In genomic region chr3:187748050-187748481, GRCh38 we compare ENCODE assay signal across 1 cellular context.
TF ChIP-seq lines count a peak whose summit lies in the region.

No MANE protein-coding gene starts in this region.

TF ChIP-seq in HepG2, 621 proteins besides CTCF, POLR2A, EP300 and RAD21 (continued from another document and continues in another):
- TF ChIP-seq ATF2 (CRISPR knock-in tag; IDR thresholded peaks at IDR 0.05), result peak; percentile 39; the same call in 1 of the 2 replicates
- peak; percentile 82 for TF ChIP-seq XRCC5 (optimal IDR thresholded peaks at IDR 0.05; ENCODE audit: low read length)
- 0 out of 2 replicates have a peak, but pooled peaks have one; percentile 16 for TF ChIP-seq ZGPAT (CRISPR knock-in tag; IDR thresholded peaks at IDR 0.05)
- TF ChIP-seq SMC3 (IDR thresholded peaks at IDR 0.05; ENCODE audit: low read length), result peak; percentile 91
- TF ChIP-seq SIX1 (CRISPR knock-in tag; IDR thresholded peaks at IDR 0.05; ENCODE audit: borderline replicate concordance), result no peak
- TF ChIP-seq ISL2 (CRISPR knock-in tag; IDR thresholded peaks at IDR 0.05), result peak; percentile 65
- no peak for TF ChIP-seq CREB3 (CRISPR knock-in tag; IDR thresholded peaks at IDR 0.05)
- TF ChIP-seq IRF2 (CRISPR knock-in tag; IDR thresholded peaks at IDR 0.05), result peak; percentile 90
- no peak for TF ChIP-seq HDAC6 (IDR thresholded peaks at IDR 0.05; ENCODE audit: low read depth, low read length)
- TF ChIP-seq GATAD1 (CRISPR knock-in tag; IDR thresholded peaks at IDR 0.05), result 0 out of 2 replicates have a peak, but pooled peaks have one; percentile 32
- no peak for TF ChIP-seq RFX3 (CRISPR knock-in tag; IDR thresholded peaks at IDR 0.05)
- no peak for TF ChIP-seq RBM39 (IDR thresholded peaks at IDR 0.05; ENCODE audit: low read depth, low read length, poor library complexity, severe bottlenecking)
- no peak for TF ChIP-seq ZNF44 (CRISPR knock-in tag; IDR thresholded peaks at IDR 0.05)
- no peak for TF ChIP-seq NR1H2 (CRISPR knock-in tag; IDR thresholded peaks at IDR 0.05; ENCODE audit: borderline replicate concordance, low read depth)
- no peak for TF ChIP-seq ZNF251 (CRISPR knock-in tag; IDR thresholded peaks at IDR 0.05)
- TF ChIP-seq ZSCAN9 (CRISPR knock-in tag; IDR thresholded peaks at IDR 0.05; ENCODE audit: borderline replicate concordance), result 0 out of 2 replicates have a peak, but pooled peaks have one; percentile 34
- TF ChIP-seq MNT (IDR thresholded peaks at IDR 0.05), result no peak
- TF ChIP-seq SP2 (CRISPR knock-in tag; IDR thresholded peaks at IDR 0.05), result no peak
- no peak for TF ChIP-seq PCBP1 (IDR thresholded peaks at IDR 0.05; ENCODE audit: borderline replicate concordance, low read depth, low read length)
- no peak for TF ChIP-seq ZNF569 (CRISPR knock-in tag; IDR thresholded peaks at IDR 0.05; ENCODE audit: borderline replicate concordance)
- no peak for TF ChIP-seq ZNF333 (CRISPR knock-in tag; IDR thresholded peaks at IDR 0.05; ENCODE audit: borderline replicate concordance)
- TF ChIP-seq ZNF468 (CRISPR knock-in tag; IDR thresholded peaks at IDR 0.05), result no peak
- peak; percentile 76 for TF ChIP-seq PATZ1 (CRISPR knock-in tag; IDR thresholded peaks at IDR 0.05)
- no peak for TF ChIP-seq ELF4 (CRISPR knock-in tag; IDR thresholded peaks at IDR 0.05; ENCODE audit: borderline replicate concordance)
- no peak for TF ChIP-seq RFX5 (IDR thresholded peaks at IDR 0.05; ENCODE audit: low read depth, low read length)
- no peak for TF ChIP-seq NFKBIZ (CRISPR knock-in tag; IDR thresholded peaks at IDR 0.05)
- TF ChIP-seq ZNF136 (CRISPR knock-in tag; IDR thresholded peaks at IDR 0.05; ENCODE audit: low read depth), result no peak
- no peak for TF ChIP-seq MLXIP (CRISPR knock-in tag; IDR thresholded peaks at IDR 0.05; ENCODE audit: borderline replicate concordance)
- TF ChIP-seq HNRNPLL (IDR thresholded peaks at IDR 0.05; ENCODE audit: low read depth, low read length, poor library complexity, severe bottlenecking), result no peak
- TF ChIP-seq MAFF (IDR thresholded peaks at IDR 0.05; ENCODE audit: low read depth, low read length), result no peak
- TF ChIP-seq NFIB (CRISPR knock-in tag; IDR thresholded peaks at IDR 0.05; ENCODE audit: borderline replicate concordance), result no peak
- TF ChIP-seq ZMYM4 (CRISPR knock-in tag; IDR thresholded peaks at IDR 0.05), result peak; percentile 85
- TF ChIP-seq MED13 (CRISPR knock-in tag; IDR thresholded peaks at IDR 0.05), result no peak
- no peak for TF ChIP-seq KAT7 (CRISPR knock-in tag; IDR thresholded peaks at IDR 0.05; ENCODE audit: borderline replicate concordance)
- peak; percentile 21; the same call in 1 of the 2 replicates for TF ChIP-seq BCL3 (CRISPR knock-in tag; IDR thresholded peaks at IDR 0.05)
- 0 out of 2 replicates have a peak, but pooled peaks have one; percentile 22 for TF ChIP-seq ZNF614 (CRISPR knock-in tag; IDR thresholded peaks at IDR 0.05; ENCODE audit: borderline replicate concordance)
- TF ChIP-seq ZNF616 (CRISPR knock-in tag; IDR thresholded peaks at IDR 0.05; ENCODE audit: low read depth), result no peak
- no peak for TF ChIP-seq CC2D1A (CRISPR knock-in tag; IDR thresholded peaks at IDR 0.05)
- no peak for TF ChIP-seq ZBTB14 (CRISPR knock-in tag; IDR thresholded peaks at IDR 0.05)
- TF ChIP-seq POGZ (CRISPR knock-in tag; IDR thresholded peaks at IDR 0.05), result peak; percentile 80
- no peak for TF ChIP-seq ZNF841 (CRISPR knock-in tag; IDR thresholded peaks at IDR 0.05; ENCODE audit: borderline replicate concordance)
- TF ChIP-seq ZNF780A (CRISPR knock-in tag; IDR thresholded peaks at IDR 0.05), result no peak
- TF ChIP-seq ZNF782 (CRISPR knock-in tag; IDR thresholded peaks at IDR 0.05; ENCODE audit: borderline replicate concordance), result no peak
- TF ChIP-seq TOE1 (CRISPR knock-in tag; IDR thresholded peaks at IDR 0.05), result no peak
- TF ChIP-seq ZNF576 (CRISPR knock-in tag; IDR thresholded peaks at IDR 0.05), result no peak
- no peak for TF ChIP-seq DZIP1 (CRISPR knock-in tag; IDR thresholded peaks at IDR 0.05)
- no peak for TF ChIP-seq ZFAT (CRISPR knock-in tag; conservative IDR thresholded peaks at IDR 0.05)
- no peak for TF ChIP-seq FOSL1 (CRISPR knock-in tag; IDR thresholded peaks at IDR 0.05; ENCODE audit: borderline replicate concordance)
- no peak for TF ChIP-seq IRX3 (CRISPR knock-in tag; IDR thresholded peaks at IDR 0.05; ENCODE audit: borderline replicate concordance, low read depth)
- 0 out of 2 replicates have a peak, but pooled peaks have one; percentile 39 for TF ChIP-seq ZNF501 (CRISPR knock-in tag; IDR thresholded peaks at IDR 0.05)
- no peak for TF ChIP-seq RBFOX2 (IDR thresholded peaks at IDR 0.05; ENCODE audit: low read depth, low read length)
- no peak for TF ChIP-seq CREM (IDR thresholded peaks at IDR 0.05)
- no peak for TF ChIP-seq CREM (CRISPR knock-in tag; IDR thresholded peaks at IDR 0.05)
- TF ChIP-seq KMT2A (CRISPR knock-in tag; IDR thresholded peaks at IDR 0.05), result peak; percentile 66; the same call in 1 of the 2 replicates
- TF ChIP-seq ASH2L (IDR thresholded peaks at IDR 0.05; ENCODE audit: insufficient read length, low read depth, low read length), result peak; percentile 26
- no peak for TF ChIP-seq PHB2 (IDR thresholded peaks at IDR 0.05; ENCODE audit: partially characterized antibody)
